In genomic region chr7:93817561-93817960, GRCh38 we compare ENCODE assay signal across 20 cellular contexts.
"Had no signal": no experiment of that assay in that cellular context is flagged by ENCODE, and none has a peak within 500 bp of the region (broad histone marks: within the 10 kb centered on the region; RNA-seq: fewer than 3 reads in every experiment).

No MANE protein-coding gene starts in this region.

- H3K36me3 Mint-ChIP-seq: activated CD8-positive, alpha-beta memory T cell treated with anti-CD3 and anti-CD28 coated beads, Interleukin-2, amount 10 ng/mL, durations not matched to agents 7 days and 5 days; activated naive CD8-positive, alpha-beta T cell; naive B cell had no signal

- H3K4me1 ChIP-seq: sigmoid colon, upper lobe of right lung had no signal

- H3K36me3 ChIP-seq: ascending aorta, sigmoid colon, upper lobe of right lung had no signal

- H3K9me3 Mint-ChIP-seq: activated T-cell treated with anti-CD3 and anti-CD28 coated beads, Interleukin-2, amount 50 U/mL, for 24 hours; naive B cell had no signal

- H3K27ac ChIP-seq: sigmoid colon, upper lobe of right lung had no signal

- H3K4me3 ChIP-seq: ascending aorta, lung, sigmoid colon, upper lobe of right lung had no signal

- H3K9me3 ChIP-seq: ascending aorta, sigmoid colon, upper lobe of right lung had no signal

- H3K4me1 Mint-ChIP-seq: activated CD8-positive, alpha-beta memory T cell treated with anti-CD3 and anti-CD28 coated beads, Interleukin-2, amount 10 ng/mL, durations not matched to agents 7 days and 5 days; naive B cell had no signal

- H3K27me3 Mint-ChIP-seq: activated naive CD8-positive, alpha-beta T cell; activated T-cell treated with anti-CD3 and anti-CD28 coated beads, Interleukin-2, amount 50 U/mL, for 24 hours; stimulated activated naive CD8-positive, alpha-beta T cell treated with anti-CD3 and anti-CD28 coated beads, Interleukin-15, Interleukin-2, amounts not matched to agents 100 ng/mL and 50 ng/mL, for 24 hours had no signal

- H3K4me3 Mint-ChIP-seq: activated CD8-positive, alpha-beta memory T cell treated with anti-CD3 and anti-CD28 coated beads, Interleukin-2, amount 10 ng/mL, durations not matched to agents 7 days and 5 days; activated naive CD8-positive, alpha-beta T cell; activated T-cell treated with anti-CD3 and anti-CD28 coated beads, Interleukin-2, amount 50 U/mL, for 24 hours; naive B cell; stimulated activated naive CD8-positive, alpha-beta T cell treated with anti-CD3 and anti-CD28 coated beads, Interleukin-15, Interleukin-2, amounts not matched to agents 100 ng/mL and 50 ng/mL, for 24 hours had no signal

- DNase-seq: activated CD4-positive, alpha-beta T cell treated with anti-CD3 and anti-CD28 coated beads for 1 hour; activated CD4-positive, alpha-beta T cell treated with anti-CD3 and anti-CD28 coated beads, Interleukin-2, amount 50 U/mL, for 48 hours; activated CD8-positive, alpha-beta memory T cell treated with anti-CD3 and anti-CD28 coated beads, Interleukin-2, amount 10 ng/mL, durations not matched to agents 7 days and 5 days; activated effector memory CD4-positive, alpha-beta T cell treated with anti-CD3 and anti-CD28 coated beads, Interleukin-2, amount 50 U/mL, for 16 hours; activated T-cell treated with anti-CD3 and anti-CD28 coated beads, Interleukin-2, amount 50 U/mL, for 24 hours; central memory CD4-positive, alpha-beta T cell; effector memory CD4-positive, alpha-beta T cell; foreskin fibroblast; left colon; midbrain; naive B cell; sigmoid colon; stimulated activated CD4-positive, alpha-beta T cell treated with anti-CD3 and anti-CD28 coated beads, Interleukin-15, amount 100 ng/mL, for 24 hours; stimulated activated CD4-positive, alpha-beta T cell treated with anti-CD3 and anti-CD28 coated beads, Interleukin-4, amount 100 ng/mL, for 24 hours; SW 1271; upper lobe of right lung had no signal

- ATAC-seq: activated CD8-positive, alpha-beta memory T cell treated with anti-CD3 and anti-CD28 coated beads, Interleukin-2, amount 10 ng/mL, durations not matched to agents 7 days and 5 days; left colon; upper lobe of right lung had no signal

- H3K27me3 ChIP-seq: ascending aorta, sigmoid colon, upper lobe of right lung had no signal

- H3K27ac Mint-ChIP-seq: activated CD8-positive, alpha-beta memory T cell treated with anti-CD3 and anti-CD28 coated beads, Interleukin-2, amount 10 ng/mL, durations not matched to agents 7 days and 5 days; activated naive CD8-positive, alpha-beta T cell; activated T-cell treated with anti-CD3 and anti-CD28 coated beads, Interleukin-2, amount 50 U/mL, for 24 hours; naive B cell; stimulated activated naive CD8-positive, alpha-beta T cell treated with anti-CD3 and anti-CD28 coated beads, Interleukin-15, Interleukin-2, amounts not matched to agents 100 ng/mL and 50 ng/mL, for 24 hours had no signal
